In the genomic region with DNA sequence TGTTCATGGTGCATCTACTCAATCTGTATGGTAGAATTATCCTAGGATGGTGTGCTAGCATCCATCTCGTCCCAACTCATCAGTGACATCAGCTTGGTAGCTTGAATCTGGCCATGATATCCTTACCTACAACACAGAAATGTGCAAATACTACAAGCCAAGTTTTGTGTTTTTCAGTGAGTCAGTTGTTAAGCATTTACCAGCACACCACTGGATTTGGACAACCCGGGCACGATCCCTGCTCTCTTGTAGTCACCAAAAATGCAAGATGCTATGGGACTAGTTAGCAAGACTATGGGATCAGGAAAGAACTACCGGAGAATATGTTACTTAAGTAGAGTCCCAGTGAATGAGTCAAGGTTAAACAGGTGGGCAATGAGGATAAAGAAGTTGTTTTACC, we compare ENCODE assay signal across 28 cellular contexts.
"Had no signal": no experiment of that assay in that cellular context is flagged by ENCODE, and none has a peak within 500 bp of the region (broad histone marks: within the 10 kb centered on the region; RNA-seq: fewer than 3 reads in every experiment).

No MANE protein-coding gene starts in this region.

- H3K9me3 ChIP-seq: ovary, psoas muscle, right lobe of liver, sigmoid colon, stomach, thoracic aorta, thyroid gland, transverse colon, upper lobe of left lung, vagina had no signal

- H3K9me3 Mint-ChIP-seq: natural killer cell; nephron; stimulated activated effector memory CD8-positive, alpha-beta T cell treated with anti-CD3 and anti-CD28 coated beads, Interleukin-12 subunit alpha, Interleukin-12 subunit beta, amount 100 ng/mL, for 72 hours; stimulated activated naive CD8-positive, alpha-beta T cell treated with anti-CD3 and anti-CD28 coated beads, Interleukin-15, Interleukin-2, amounts not matched to agents 100 ng/mL and 50 ng/mL, for 24 hours had no signal

- H3K4me1 Mint-ChIP-seq: natural killer cell; nephron; neural progenitor cell; stimulated activated effector memory CD8-positive, alpha-beta T cell treated with anti-CD3 and anti-CD28 coated beads, Interleukin-12 subunit alpha, Interleukin-12 subunit beta, amount 100 ng/mL, for 72 hours; stimulated activated naive B cell treated with anti-CD40 and anti-IgM and Interleukin-4, amounts not matched to agents 10 μg/mL and 1 μg/mL and 100 μg/mL, for 72 hours had no signal

- FAIRE-seq: small intestine, urothelium cell line had no signal

- H3K79me2 ChIP-seq: parathyroid adenoma had no signal

- H3K27ac Mint-ChIP-seq: natural killer cell; nephron; neural progenitor cell; progenitor cell of endocrine pancreas; stimulated activated effector memory CD8-positive, alpha-beta T cell treated with anti-CD3 and anti-CD28 coated beads, Interleukin-12 subunit alpha, Interleukin-12 subunit beta, amount 100 ng/mL, for 72 hours; stimulated activated naive B cell treated with anti-CD40 and anti-IgM and Interleukin-4, amounts not matched to agents 10 μg/mL and 1 μg/mL and 100 μg/mL, for 72 hours; stimulated activated naive CD8-positive, alpha-beta T cell treated with anti-CD3 and anti-CD28 coated beads, Interleukin-15, Interleukin-2, amounts not matched to agents 100 ng/mL and 50 ng/mL, for 24 hours had no signal

- H3K4me3 ChIP-seq: neural progenitor cell, ovary, psoas muscle, right lobe of liver, sigmoid colon, stomach, thoracic aorta, thyroid gland, transverse colon, upper lobe of left lung, vagina had no signal

- H3K4me3 Mint-ChIP-seq: natural killer cell; nephron; neural progenitor cell; stimulated activated effector memory CD8-positive, alpha-beta T cell treated with anti-CD3 and anti-CD28 coated beads, Interleukin-12 subunit alpha, Interleukin-12 subunit beta, amount 100 ng/mL, for 72 hours; stimulated activated naive B cell treated with anti-CD40 and anti-IgM and Interleukin-4, amounts not matched to agents 10 μg/mL and 1 μg/mL and 100 μg/mL, for 72 hours; stimulated activated naive CD8-positive, alpha-beta T cell treated with anti-CD3 and anti-CD28 coated beads, Interleukin-15, Interleukin-2, amounts not matched to agents 100 ng/mL and 50 ng/mL, for 24 hours had no signal

- ATAC-seq: natural killer cell; psoas muscle; right cardiac atrium; right lobe of liver; stimulated activated effector memory CD8-positive, alpha-beta T cell treated with anti-CD3 and anti-CD28 coated beads, Interleukin-12 subunit alpha, Interleukin-12 subunit beta, amount 100 ng/mL, for 72 hours; stimulated activated naive B cell treated with anti-CD40 and anti-IgM and Interleukin-4, amounts not matched to agents 10 μg/mL and 1 μg/mL and 100 μg/mL, for 72 hours had no signal

- H3K27me3 ChIP-seq: neural progenitor cell, ovary, right lobe of liver, sigmoid colon, thyroid gland, upper lobe of left lung, vagina had no signal

- H3K4me1 ChIP-seq: neural progenitor cell, parathyroid adenoma, psoas muscle, right lobe of liver, sigmoid colon, stomach, thyroid gland, transverse colon, upper lobe of left lung, vagina had no signal

- H3K4me2 ChIP-seq: neural progenitor cell had no signal

- H3K27ac ChIP-seq: neural progenitor cell, ovary, parathyroid adenoma, psoas muscle, right lobe of liver, sigmoid colon, stomach, thoracic aorta, thyroid gland, transverse colon, upper lobe of left lung, vagina had no signal

- H3K36me3 ChIP-seq: neural progenitor cell, ovary, right lobe of liver, sigmoid colon, stomach, thoracic aorta, thyroid gland, transverse colon, upper lobe of left lung, vagina had no signal

- H2AFZ ChIP-seq: neural progenitor cell, parathyroid adenoma had no signal

- DNase-seq: natural killer cell; occipital lobe; ovary; posterior cingulate gyrus; psoas muscle; right cardiac atrium; right lobe of liver; sigmoid colon; small intestine; stimulated activated CD4-positive, alpha-beta T cell treated with anti-CD3 and anti-CD28 coated beads, Interleukin-15, amount 100 ng/mL, for 24 hours; stimulated activated CD4-positive, alpha-beta T cell treated with anti-CD3 and anti-CD28 coated beads, Interleukin-2, amount 100 ng/mL, for 24 hours; stimulated activated CD4-positive, alpha-beta T cell treated with anti-CD3 and anti-CD28 coated beads, Interleukin-2, amount 100 ng/mL, for 48 hours; stimulated activated CD4-positive, alpha-beta T cell treated with anti-CD3 and anti-CD28 coated beads, Interleukin-4, amount 100 ng/mL, for 24 hours; stimulated activated naive B cell treated with anti-CD40 and anti-IgM and Interleukin-4, amounts not matched to agents 10 μg/mL and 1 μg/mL and 100 μg/mL, for 72 hours; stimulated activated naive CD4-positive, alpha-beta T cell treated with Interleukin-2 at 50 U/mL for 16 hours; stomach; thyroid gland; transverse colon; upper lobe of left lung had no signal

- H3K27me3 Mint-ChIP-seq: stimulated activated naive CD8-positive, alpha-beta T cell treated with anti-CD3 and anti-CD28 coated beads, Interleukin-15, Interleukin-2, amounts not matched to agents 100 ng/mL and 50 ng/mL, for 24 hours had no signal

- H3K9ac ChIP-seq: neural progenitor cell, parathyroid adenoma had no signal

- H3K36me3 Mint-ChIP-seq: natural killer cell; neural progenitor cell; stimulated activated effector memory CD8-positive, alpha-beta T cell treated with anti-CD3 and anti-CD28 coated beads, Interleukin-12 subunit alpha, Interleukin-12 subunit beta, amount 100 ng/mL, for 72 hours had no signal
